Comparison of ENCODE assay signal across 28 cellular contexts in genomic region chr5:5648694-5649093, GRCh38.
"Had no signal": no experiment of that assay in that cellular context is flagged by ENCODE, and none has a peak within 500 bp of the region (broad histone marks: within the 10 kb centered on the region; RNA-seq: fewer than 3 reads in every experiment).

No MANE protein-coding gene starts in this region.

- DNase-seq: naive thymus-derived CD8-positive, alpha-beta T cell; nephron progenitor cell; occipital lobe; ovary; posterior cingulate gyrus; psoas muscle; spleen; stimulated activated CD4-positive, alpha-beta T cell treated with anti-CD3 and anti-CD28 coated beads, Interleukin-12 subunit alpha, Interleukin-12 subunit beta, amount 100 ng/mL, for 4 hours; stimulated activated CD4-positive, alpha-beta T cell treated with anti-CD3 and anti-CD28 coated beads, Interleukin-1b, Interleukin-23, amount 100 ng/mL, for 48 hours; stimulated activated CD4-positive, alpha-beta T cell treated with anti-CD3 and anti-CD28 coated beads, Interleukin-4, amount 100 ng/mL, for 1 hour; stimulated activated CD4-positive, alpha-beta T cell treated with anti-CD3 and anti-CD28 coated beads, Interleukin-4, amount 100 ng/mL, for 4 hours; stimulated activated CD8-positive, alpha-beta memory T cell treated with anti-CD3 and anti-CD28 coated beads, Interleukin-4, amount 100 ng/mL, for 48 hours; stimulated activated naive CD4-positive, alpha-beta T cell; stimulated activated naive CD8-positive, alpha-beta T cell treated with anti-CD3 and anti-CD28 coated beads, Interleukin-15, amount 100 ng/mL, for 72 hours; stimulated activated naive CD8-positive, alpha-beta T cell treated with anti-CD3 and anti-CD28 coated beads, Interleukin-15, Interleukin-2, amounts not matched to agents 100 U/mL and 50 U/mL, for 24 hours; substantia nigra; testis; tibial artery; transverse colon; upper lobe of right lung; uterus had no signal

- H3K27ac ChIP-seq: ovary, parathyroid adenoma, psoas muscle, skin epidermis, spleen, suprapubic skin, testis, transverse colon, upper lobe of right lung, uterus had no signal

- H3K36me3 ChIP-seq: ovary, spleen, suprapubic skin, tibial artery, transverse colon, upper lobe of right lung, uterus had no signal

- H3K9ac ChIP-seq: parathyroid adenoma had no signal

- H3K27me3 ChIP-seq: ovary, spleen, suprapubic skin, testis, tibial artery, transverse colon, upper lobe of right lung, uterus had no signal

- H2AFZ ChIP-seq: parathyroid adenoma had no signal

- H3K9me3 ChIP-seq: ovary, psoas muscle, spleen, suprapubic skin, testis, tibial artery, transverse colon, upper lobe of right lung, uterus had no signal

- H3K4me3 ChIP-seq: ovary, psoas muscle, skin epidermis, smooth muscle cell, spleen, suprapubic skin, testis, tibial artery, transverse colon, upper lobe of right lung, uterus had no signal

- H3K4me2 ChIP-seq: smooth muscle cell had no signal

- H3K4me1 ChIP-seq: parathyroid adenoma, suprapubic skin, testis, transverse colon, upper lobe of right lung, uterus had no signal

- H3K79me2 ChIP-seq: parathyroid adenoma had no signal

- ATAC-seq: naive thymus-derived CD8-positive, alpha-beta T cell; natural killer cell treated with Interleukin-12 subunit alpha and Interleukin-12 subunit beta and Interleukin-15 and Interleukin-18, amount 100 ng/mL, for 72 hours; psoas muscle; sciatic nerve; stimulated activated memory B cell treated with anti-CD40 and anti-IgM and Interleukin-4, amounts not matched to agents 10 μg/mL and 1 μg/mL and 100 μg/mL, for 72 hours; stimulated activated naive CD8-positive, alpha-beta T cell treated with anti-CD3 and anti-CD28 coated beads, Interleukin-15, amount 100 ng/mL, for 72 hours; stimulated activated naive CD8-positive, alpha-beta T cell treated with anti-CD3 and anti-CD28 coated beads, Interleukin-15, Interleukin-2, amounts not matched to agents 100 U/mL and 50 U/mL, for 24 hours had no signal
